In the genomic region with DNA sequence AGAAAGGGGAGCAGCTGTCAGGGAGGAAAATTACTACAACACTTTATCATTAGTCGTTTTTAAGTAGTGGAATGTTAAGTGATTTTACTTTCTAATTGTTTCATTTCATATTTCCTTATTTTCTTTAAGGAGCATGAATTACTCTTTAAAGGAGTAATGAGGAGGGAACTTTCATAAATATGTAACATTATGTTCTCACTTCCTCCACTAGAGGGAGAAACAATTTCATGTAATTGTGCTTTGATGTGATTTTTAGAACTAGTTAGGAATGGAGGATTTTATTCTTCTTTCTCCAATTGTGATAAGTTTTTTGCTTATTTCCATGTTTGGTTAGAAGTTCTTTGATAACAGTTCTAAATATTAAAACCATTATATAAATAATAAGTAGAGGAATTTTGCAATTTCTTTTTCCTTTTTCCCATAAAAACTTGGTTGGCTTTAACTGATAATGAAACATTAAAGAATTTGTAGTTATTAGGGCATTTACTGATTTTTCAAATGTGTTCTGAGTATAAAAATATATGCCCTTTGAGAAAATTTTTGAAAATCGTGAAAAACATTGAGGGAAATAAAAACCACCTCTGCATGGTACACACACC, we compare ENCODE assay signal across 8 cellular contexts. TPM values are rescaled to one million over a fixed set of nuclear protein-coding genes. Genes with fewer than 3 reads are reported as not detected.
A peak's percentile ranks its signal among the peaks of the same experiment; 100 is the strongest.
DNase-seq lines count a peak whose midpoint lies in the region; ATAC-seq, FAIRE-seq and TF ChIP-seq lines count a peak whose summit lies in the region.

No MANE protein-coding gene starts in this region.

- no peaks in the 10 kb centered on the region for H4K20me1 ChIP-seq in keratinocyte (ENCODE audit: control insufficient read depth, extremely low read depth, insufficient read depth, low read length)

- H3K27me3 ChIP-seq in right atrium auricular region (no peaks in the 10 kb centered on the region), keratinocyte (ENCODE audit: control insufficient read depth, extremely low read depth, insufficient read depth, low read length) (no peaks in the 10 kb centered on the region)

- no peak overlapping the region for H3K9ac ChIP-seq in keratinocyte (ENCODE audit: control insufficient read depth, extremely low read depth, insufficient read depth, low read length)

- H3K9me3 ChIP-seq in right atrium auricular region (no peaks in the 10 kb centered on the region), keratinocyte (ENCODE audit: control insufficient read depth, low read depth, low read length) (no peaks in the 10 kb centered on the region)

- dilution Hi-C loops in keratinocyte (cut with MboI; ENCODE audit: extremely low pct_ligation_motif_present, low sequenced_read_pairs), result no loop called here

- no peak for ATAC-seq in activated B cell treated with CpG ODN at 0.5 μM for 24 hours (ENCODE audit: low read depth)
- no peak for ATAC-seq in HG03045 (IDR thresholded peaks at IDR 0.05; ENCODE audit: unreplicated experiment)
- no peak for ATAC-seq in activated T-helper 17 cell treated with anti-CD3 and anti-CD28 coated beads, Interleukin-2, amount 50 U/mL, for 72 hours (replicated peaks)

- peak; percentile 36 to 73 for TF ChIP-seq CTCF in right atrium auricular region (IDR thresholded peaks at IDR 0.05)
- peak; percentile 96 for TF ChIP-seq CTCF in activated B cell treated with CpG ODN at 0.5 μM for 24 hours (IDR thresholded peaks at IDR 0.05)
- TF ChIP-seq CTCF in keratinocyte (optimal IDR thresholded peaks at IDR 0.05 in 1 of 3, IDR thresholded peaks at IDR 0.05 in 1 of 3, conservative IDR thresholded peaks at IDR 0.05 in 1 of 3; ENCODE audit: extremely low read depth in 1 of 3, insufficient read depth in 2 of 3, low read length in 3 of 3), result peak in 1 of 3 experiments; percentile 49

- H3K4me3 Mint-ChIP-seq in activated B cell treated with CpG ODN at 0.5 μM for 24 hours, result no peak overlapping the region
- no peak overlapping the region for H3K4me3 Mint-ChIP-seq in activated T-helper 17 cell treated with anti-CD3 and anti-CD28 coated beads, Interleukin-2, amount 50 U/mL, for 72 hours

- H3K9me3 Mint-ChIP-seq in activated B cell treated with CpG ODN at 0.5 μM for 24 hours, result no peaks in the 10 kb centered on the region
- no peaks in the 10 kb centered on the region for H3K9me3 Mint-ChIP-seq in activated T-helper 17 cell treated with anti-CD3 and anti-CD28 coated beads, Interleukin-2, amount 50 U/mL, for 72 hours

- no peaks in the 10 kb centered on the region for H3K79me2 ChIP-seq in keratinocyte (ENCODE audit: control insufficient read depth, insufficient read depth, low read length)

- H3K36me3 ChIP-seq in right atrium auricular region, result peaks cover 14% of the 10 kb centered on the region
- H3K36me3 ChIP-seq in keratinocyte (ENCODE audit: control insufficient read depth in 2 of 2, extremely low read depth in 1 of 2, insufficient read depth in 2 of 2, low read length in 2 of 2), result peaks cover 2 to 7% of the 10 kb centered on the region in 2 experiments

- no peaks in the 10 kb centered on the region for H3K9me1 ChIP-seq in keratinocyte (ENCODE audit: control insufficient read depth, extremely low read depth, insufficient read depth, low read length)

- no peaks in the 10 kb centered on the region for H3K4me1 Mint-ChIP-seq in activated B cell treated with CpG ODN at 0.5 μM for 24 hours
- no peaks in the 10 kb centered on the region for H3K4me1 Mint-ChIP-seq in activated T-helper 17 cell treated with anti-CD3 and anti-CD28 coated beads, Interleukin-2, amount 50 U/mL, for 72 hours

- intact Hi-C loops in cardiac septum (cut with DNase I), result loop anchor here (5.0 kb wide), 1 partner anchor 106 kb away; no protein-coding TSS in a partner anchor
- intact Hi-C loops in activated B cell treated with CpG ODN at 0.5 μM for 24 hours (cut with micrococcal nuclease), result loop anchor here (1.0 to 2.0 kb wide), 2 partner anchors 35 to 108 kb away; a partner anchor contains a TSS

- H3K36me3 Mint-ChIP-seq in activated B cell treated with CpG ODN at 0.5 μM for 24 hours (ENCODE audit: low read depth), result peaks cover 39% of the 10 kb centered on the region
- H3K36me3 Mint-ChIP-seq in activated T-helper 17 cell treated with anti-CD3 and anti-CD28 coated beads, Interleukin-2, amount 50 U/mL, for 72 hours (ENCODE audit: low read depth), result peaks cover 33% of the 10 kb centered on the region

- H2AFZ ChIP-seq in keratinocyte (ENCODE audit: control insufficient read depth, low read length), result no peak overlapping the region

- in situ Hi-C loops in KBM-7 (cut with MboI; ENCODE audit: low pct_unique_long_range_greater_than_20kb, low sequenced_read_pairs), result no loop called here

- POLR2A ChIA-PET in activated B cell treated with CpG ODN at 0.5 μM for 24 hours (lab: Charles Lee), result no interaction called here

- CTCF ChIA-PET in activated B cell treated with CpG ODN at 0.5 μM for 24 hours (lab: Charles Lee), result interaction anchor here (1.2 to 1.9 kb wide), 3 partner anchors 36 to 109 kb away, joined by 4 to 14 read pairs (median 4); a partner anchor contains a TSS

- no peaks in the 10 kb centered on the region for H3K27me3 Mint-ChIP-seq in activated B cell treated with CpG ODN at 0.5 μM for 24 hours
- H3K27me3 Mint-ChIP-seq in activated T-helper 17 cell treated with anti-CD3 and anti-CD28 coated beads, Interleukin-2, amount 50 U/mL, for 72 hours, result no peaks in the 10 kb centered on the region

- FAIRE-seq in keratinocyte (lab: Jason Lieb, UNC), result peak; percentile 5

- H3K27ac ChIP-seq in right atrium auricular region (no peak overlapping the region), keratinocyte (ENCODE audit: control insufficient read depth, insufficient read depth, low read length) (no peak overlapping the region)

- no peak overlapping the region for H3K4me2 ChIP-seq in keratinocyte (ENCODE audit: control insufficient read depth, extremely low read depth, insufficient read depth, low read depth, low read length)

- no peak for DNase-seq in right atrium auricular region (ENCODE audit: low spot score)
- DNase-seq in cardiac septum (ENCODE audit: low spot score), result no peak
- DNase-seq in KBM-7, result peak; percentile 50
- no peak for DNase-seq in activated B cell treated with CpG ODN at 0.5 μM for 24 hours
- no peak for DNase-seq in keratinocyte (ENCODE audit: low read depth, low spot score)
- DNase-seq in GM19240 (ENCODE audit: insufficient read length, low spot score), result no peak

- H3K4me3 ChIP-seq in right atrium auricular region (no peak overlapping the region), keratinocyte (ENCODE audit: control insufficient read depth in 2 of 3, extremely low read depth in 1 of 3, insufficient read depth in 2 of 3, low read depth in 1 of 3, low read length in 3 of 3) (no peak overlapping the region)

- no peaks in the 10 kb centered on the region for H3K4me1 ChIP-seq in right atrium auricular region
- H3K4me1 ChIP-seq in keratinocyte (ENCODE audit: control insufficient read depth, extremely low read depth, insufficient read depth, low read length), result no peaks in the 10 kb centered on the region

- H3K27ac Mint-ChIP-seq in activated B cell treated with CpG ODN at 0.5 μM for 24 hours, result no peak overlapping the region
- H3K27ac Mint-ChIP-seq in activated T-helper 17 cell treated with anti-CD3 and anti-CD28 coated beads, Interleukin-2, amount 50 U/mL, for 72 hours, result no peak overlapping the region

RNA-seq across cellular contexts. Expression of a gene that starts 25.6 kb away (rescaled TPM):
- total RNA-seq in right atrium auricular region, result 1 to 10 TPM; 2.4 to 4.2 TPM
- 4.0 TPM for total RNA-seq in cardiac septum
- 16.9 and 18.1 TPM in 2 replicates for total RNA-seq in activated B cell treated with CpG ODN at 0.5 μM for 24 hours
- 5.1 to 13.2 TPM (median 10.1 TPM) in 3 replicates for polyA plus RNA-seq in keratinocyte
- polyA plus RNA-seq in keratinocyte (2011; ENCODE audit: low read depth), result 6.3 TPM
- 5.5 and 9.9 TPM in 2 replicates for polyA plus RNA-seq in keratinocyte (2011; cell fraction: cytosol; rRNA removed)
- 8.0 and 9.8 TPM in 2 replicates for polyA plus RNA-seq in keratinocyte (2011; cell fraction: nucleus; rRNA removed)
- 2.3 and 10.3 TPM in 2 replicates for polyA plus RNA-seq in keratinocyte (2012; ENCODE audit: low replicate concordance)
- 2.4 to 13.2 TPM (median 5.1 TPM) in 3 replicates for polyA minus RNA-seq in keratinocyte
- polyA minus RNA-seq in keratinocyte (2011; cell fraction: cytosol; rRNA and poly(A)+ RNA removed), result 6.3 TPM
- 4.9 and 9.7 TPM in 2 replicates for polyA minus RNA-seq in keratinocyte (2011; cell fraction: nucleus; rRNA and poly(A)+ RNA removed)
- 10 to 100 TPM; 22.6 to 37.2 TPM for total RNA-seq in activated T-helper 17 cell treated with anti-CD3 and anti-CD28 coated beads, Interleukin-2, amount 50 U/mL, for 72 hours

RNA-seq across cellular contexts. Expression of a gene that starts 35.4 kb away (rescaled TPM):
- total RNA-seq in right atrium auricular region (under 1 TPM; 0.31 to 0.78 TPM), cardiac septum (0.73 TPM), activated B cell treated with CpG ODN at 0.5 μM for 24 hours (58.3 and 59.4 TPM in 2 replicates)
- polyA plus RNA-seq in keratinocyte, result 30.2 to 88.9 TPM (median 62.7 TPM) in 3 replicates
- polyA plus RNA-seq in keratinocyte (2011; ENCODE audit: low read depth), result 130 TPM
- polyA plus RNA-seq in keratinocyte (2011; cell fraction: cytosol; rRNA removed), result 42.2 and 75.0 TPM in 2 replicates
- 34.6 and 49.3 TPM in 2 replicates for polyA plus RNA-seq in keratinocyte (2011; cell fraction: nucleus; rRNA removed)
- 52.0 and 154 TPM in 2 replicates for polyA plus RNA-seq in keratinocyte (2012; ENCODE audit: low replicate concordance)
- 23.5 to 52.3 TPM (median 27.4 TPM) in 3 replicates for polyA minus RNA-seq in keratinocyte
- 34.9 TPM for polyA minus RNA-seq in keratinocyte (2011; cell fraction: cytosol; rRNA and poly(A)+ RNA removed)
- 18.7 and 27.7 TPM in 2 replicates for polyA minus RNA-seq in keratinocyte (2011; cell fraction: nucleus; rRNA and poly(A)+ RNA removed)
- total RNA-seq in activated T-helper 17 cell treated with anti-CD3 and anti-CD28 coated beads, Interleukin-2, amount 50 U/mL, for 72 hours, result 10 to 100 TPM; 14.1 to 62.2 TPM
